ENCODE assay signal across 8 cellular contexts in genomic region chr16:24609740-24610420, GRCh38.
DNase-seq lines count a peak whose midpoint lies in the region; ATAC-seq, FAIRE-seq and TF ChIP-seq lines count a peak whose summit lies in the region.

No MANE protein-coding gene starts in this region.

- no peak for FAIRE-seq in GM12892 (lab: Jason Lieb, UNC)

- H3K9me3 Mint-ChIP-seq in IgD-negative memory B cell (peaks cover 0 to 2% (median 0%) of the 10 kb centered on the region in 3 donors), activated B cell treated with CpG ODN at 0.5 μM for 24 hours (no peaks in the 10 kb centered on the region), osteocyte (ENCODE audit: unreplicated experiment) (no peaks in the 10 kb centered on the region), natural killer cell (no peaks in the 10 kb centered on the region)

- H3K36me3 Mint-ChIP-seq in IgD-negative memory B cell = no peaks in the 10 kb centered on the region
- no peaks in the 10 kb centered on the region for H3K36me3 Mint-ChIP-seq in activated B cell treated with CpG ODN at 0.5 μM for 24 hours (ENCODE audit: low read depth)
- H3K36me3 Mint-ChIP-seq in osteocyte (ENCODE audit: unreplicated experiment) = no peaks in the 10 kb centered on the region
- H3K36me3 Mint-ChIP-seq in natural killer cell = no peaks in the 10 kb centered on the region

- CTCF ChIA-PET in activated B cell treated with CpG ODN at 0.5 μM for 24 hours (lab: Charles Lee) = no interaction called here

- TF ChIP-seq POLR2A in GM12892 (IDR thresholded peaks at IDR 0.05; ENCODE audit: low read depth, low read length) = no peak

- H3K4me1 Mint-ChIP-seq in IgD-negative memory B cell (peaks cover 0 to 7% (median 5%) of the 10 kb centered on the region in 3 donors), activated B cell treated with CpG ODN at 0.5 μM for 24 hours (peaks cover 14% of the 10 kb centered on the region), osteocyte (ENCODE audit: unreplicated experiment) (peaks cover 17% of the 10 kb centered on the region), natural killer cell (peaks cover 0 to 5% of the 10 kb centered on the region in 2 donors)

- DNase-seq in C1 segment of cervical spinal cord (lab: John Stamatoyannopoulos, UW) = peak in 13 of 14 donors; percentile 11 to 82 (median 72)
- no peak for DNase-seq in activated B cell treated with CpG ODN at 0.5 μM for 24 hours
- DNase-seq in head of caudate nucleus = peak; percentile 58 to 89 (median 77)
- DNase-seq in osteocyte (ENCODE audit: extremely low spot score, unreplicated experiment) = peak; percentile 86
- DNase-seq in activated effector memory CD4-positive, alpha-beta T cell treated with anti-CD3 and anti-CD28 coated beads, Interleukin-2, amount 50 U/mL, for 16 hours = no peak
- no peak for DNase-seq in GM12892 (ENCODE audit: insufficient read length)
- DNase-seq in natural killer cell = no peak

- H3K4me3 Mint-ChIP-seq in IgD-negative memory B cell (peak overlapping the region; percentile 64 to 86 (median 76)), activated B cell treated with CpG ODN at 0.5 μM for 24 hours (peak overlapping the region; percentile 74), osteocyte (ENCODE audit: unreplicated experiment) (peak overlapping the region; percentile 67), natural killer cell (no peak overlapping the region)

- H3K27me3 Mint-ChIP-seq in IgD-negative memory B cell (peaks cover 42% of the 10 kb centered on the region), activated B cell treated with CpG ODN at 0.5 μM for 24 hours (peaks cover 45% of the 10 kb centered on the region), osteocyte (ENCODE audit: unreplicated experiment) (peaks cover 34% of the 10 kb centered on the region), natural killer cell (ENCODE audit: low read depth in 2 of 2) (peaks cover 53 to 55% of the 10 kb centered on the region in 2 donors)

- peak; percentile 31 for ATAC-seq in activated B cell treated with CpG ODN at 0.5 μM for 24 hours (ENCODE audit: low read depth)
- ATAC-seq in natural killer cell = no peak

- TF ChIP-seq CTCF in activated B cell treated with CpG ODN at 0.5 μM for 24 hours (IDR thresholded peaks at IDR 0.05) (no peak), osteocyte (IDR thresholded peaks at IDR 0.05) (no peak), natural killer cell (IDR thresholded peaks at IDR 0.05) (no peak)

- H3K27ac Mint-ChIP-seq in IgD-negative memory B cell = peak overlapping the region in 2 of 3 donors; percentile 47 to 51
- H3K27ac Mint-ChIP-seq in activated B cell treated with CpG ODN at 0.5 μM for 24 hours = no peak overlapping the region
- H3K27ac Mint-ChIP-seq in osteocyte (ENCODE audit: unreplicated experiment) = no peak overlapping the region
- H3K27ac Mint-ChIP-seq in natural killer cell = no peak overlapping the region

- intact Hi-C loops in activated B cell treated with CpG ODN at 0.5 μM for 24 hours (cut with micrococcal nuclease) (no loop called here), head of caudate nucleus (cut with DNase I) (no loop called here), natural killer cell (cut with micrococcal nuclease) (no loop called here)

- POLR2A ChIA-PET in activated B cell treated with CpG ODN at 0.5 μM for 24 hours (lab: Charles Lee) = no interaction called here

Comparison
In these comparisons a context has a peak if more than half of its experiments do, and no peak if none do; other contexts are left out.
1. DNase-seq: peak in C1 segment of cervical spinal cord (13 of 14), head of caudate nucleus (42 of 42) and osteocyte (single experiment); none in activated B cell treated with CpG ODN at 0.5 μM for 24 hours (single experiment), activated effector memory CD4-positive, alpha-beta T cell treated with anti-CD3 and anti-CD28 coated beads, Interleukin-2, amount 50 U/mL, for 16 hours (single experiment), GM12892 (single experiment) and natural killer cell (single experiment).
2. H3K27ac Mint-ChIP-seq: peak in IgD-negative memory B cell (2 of 3); none in activated B cell treated with CpG ODN at 0.5 μM for 24 hours (single experiment), osteocyte (single experiment) and natural killer cell (0 of 2).